In the genomic region with DNA sequence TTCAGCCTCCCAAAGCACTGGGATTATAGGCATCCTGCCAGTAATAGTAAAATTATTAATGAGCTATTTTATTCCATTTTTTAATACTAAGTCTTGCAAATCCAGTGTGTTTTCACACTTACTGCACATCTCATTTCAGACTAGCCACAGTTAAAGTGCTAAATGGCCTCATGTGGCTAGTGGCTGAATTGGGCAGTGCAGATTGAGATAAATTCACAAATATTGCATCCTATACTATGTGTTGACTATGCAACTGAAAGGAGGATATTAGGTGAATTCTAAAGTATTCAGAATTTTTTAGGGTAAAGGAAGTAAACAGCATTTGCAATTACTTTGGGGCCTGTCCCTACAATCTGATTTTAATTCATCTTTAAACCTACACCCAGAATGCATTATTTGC, we compare ENCODE assay signal across 12 cellular contexts. TPM values are rescaled to one million over a fixed set of nuclear protein-coding genes. Genes with fewer than 3 reads are reported as not detected.
A peak's percentile ranks its signal among the peaks of the same experiment; 100 is the strongest.
DNase-seq lines count a peak whose midpoint lies in the region; ATAC-seq and TF ChIP-seq lines count a peak whose summit lies in the region.
"Had no signal": no experiment of that assay in that cellular context is flagged by ENCODE, and none has a peak within 500 bp of the region (broad histone marks: within the 10 kb centered on the region; RNA-seq: fewer than 3 reads in every experiment).

No MANE protein-coding gene starts in this region.

- POLR2A ChIA-PET in PC-9 (lab: Charles Lee; ENCODE audit: unreplicated experiment): no interaction called here

- no peaks in the 10 kb centered on the region for H3F3A ChIP-seq in PC-9 (ENCODE audit: insufficient read depth, low read depth)

- no peaks in the 10 kb centered on the region for H3K4me1 ChIP-seq in PC-9 (replicated peaks; ENCODE audit: insufficient read depth)
- H3K4me1 ChIP-seq: thyroid gland had no signal

- H3K4me1 Mint-ChIP-seq in activated naive CD8-positive, alpha-beta T cell (ENCODE audit: low read depth): peaks cover 90% of the 10 kb centered on the region

- 0 out of 2 replicates have a peak overlapping the region, but pooled peaks have one; percentile 69 for H3K4me3 ChIP-seq in GM08714 (ENCODE audit: low read length)
- H3K4me3 ChIP-seq in PC-9: no peak overlapping the region
- H3K4me3 ChIP-seq: thyroid gland had no signal

- H3K9me3 Mint-ChIP-seq in activated naive CD8-positive, alpha-beta T cell (ENCODE audit: low read depth): peaks cover 4% of the 10 kb centered on the region

- no peak overlapping the region for H3K4me2 ChIP-seq in PC-9

- no peaks in the 10 kb centered on the region for H3K9me3 ChIP-seq in PC-9 (ENCODE audit: insufficient read depth, low read depth)
- H3K9me3 ChIP-seq: thyroid gland had no signal

- no peak overlapping the region for H2AFZ ChIP-seq in PC-9

- H3K79me2 ChIP-seq in PC-9 (ENCODE audit: low read depth): no peaks in the 10 kb centered on the region

- DNase-seq in ureter (ENCODE audit: low spot score) (no peak), caudate nucleus (lab: John Stamatoyannopoulos, UW) (no peak), PC-9 (no peak), iPS-NIHi11 (ENCODE audit: low spot score) (no peak)
- DNase-seq: left cardiac atrium, thyroid gland had no signal

- no peaks in the 10 kb centered on the region for H3K36me3 ChIP-seq in PC-9 (ENCODE audit: low read depth)
- H3K36me3 ChIP-seq: thyroid gland had no signal

- no peaks in the 10 kb centered on the region for H4K20me1 ChIP-seq in PC-9 (ENCODE audit: insufficient read depth)

- no peak for TF ChIP-seq CTCF in PC-9 (conservative IDR thresholded peaks at IDR 0.05)

- ATAC-seq in GM19397 (IDR thresholded peaks at IDR 0.05; ENCODE audit: unreplicated experiment) (peak; percentile 28), HG03108 (IDR thresholded peaks at IDR 0.05; ENCODE audit: unreplicated experiment) (peak; percentile 31)
- ATAC-seq: Panc1 had no signal

- BruUV-seq in PC-9 (replicated peaks; lab: Mats Ljungman, UMichigan): no TSS peak

- no peaks in the 10 kb centered on the region for H3K27me3 ChIP-seq in PC-9 (ENCODE audit: insufficient read depth, low read depth)
- H3K27me3 ChIP-seq: thyroid gland had no signal

- intact Hi-C loops in PC-9 (cut with micrococcal nuclease; ENCODE audit: unreplicated experiment): no loop called here

- H3K9me2 ChIP-seq in PC-9 (ENCODE audit: insufficient read depth): no peaks in the 10 kb centered on the region

- peaks cover 19% of the 10 kb centered on the region for H3K36me3 Mint-ChIP-seq in activated naive CD8-positive, alpha-beta T cell

- H3K27ac ChIP-seq in caudate nucleus (ENCODE audit: low read depth, low read length) (no peak overlapping the region), PC-9 (no peak overlapping the region)
- H3K27ac ChIP-seq: thyroid gland had no signal

- CTCF ChIA-PET in PC-9 (lab: Charles Lee): no interaction called here

- peak overlapping the region; percentile 54 for H3K4me3 Mint-ChIP-seq in activated naive CD8-positive, alpha-beta T cell

- peak overlapping the region; percentile 90 for H3K27ac Mint-ChIP-seq in activated naive CD8-positive, alpha-beta T cell

- no peaks in the 10 kb centered on the region for H3K27me3 Mint-ChIP-seq in activated naive CD8-positive, alpha-beta T cell

RNA-seq across cellular contexts. Expression of a gene that starts 10.2 kb away (rescaled TPM):
- total RNA-seq in ureter (8.0 TPM), PC-9 (2021) (not detected in 2 replicates)
- total RNA-seq: endothelial cell of umbilical vein had no signal
